1 cellular context compared by ENCODE assay signal in the genomic region with DNA sequence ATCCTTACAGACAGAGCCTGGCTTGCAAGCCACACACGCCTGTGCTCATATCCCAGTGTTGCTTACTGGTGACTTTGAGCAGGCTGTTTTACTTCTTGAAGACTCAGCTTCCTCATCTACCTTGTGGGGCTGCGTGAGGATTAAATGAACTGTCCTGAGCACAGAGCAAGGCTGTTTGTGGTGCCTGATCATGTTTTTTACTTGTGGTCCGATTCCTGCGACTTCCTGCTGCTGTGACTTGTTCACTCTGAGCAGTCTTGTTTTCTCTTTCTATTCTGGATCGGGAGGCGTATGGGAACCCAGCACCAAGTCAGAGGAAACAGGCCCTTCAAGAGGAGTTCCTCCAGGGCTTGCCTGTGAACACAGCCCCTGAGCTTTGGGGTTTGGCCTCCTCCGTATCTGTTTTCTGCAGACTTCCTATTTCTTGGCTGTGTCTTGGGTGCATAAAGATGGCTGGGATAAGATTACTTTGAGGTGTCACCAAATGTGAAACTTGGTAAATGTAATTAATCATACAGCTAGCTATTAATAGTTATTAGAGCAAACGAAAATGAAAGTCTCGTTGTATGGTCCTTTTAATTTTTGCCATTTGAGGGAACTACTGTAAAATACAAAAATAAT.
TF ChIP-seq lines count a peak whose summit lies in the region.

No MANE protein-coding gene starts in this region.

TF ChIP-seq in GM23338, 12 proteins besides CTCF, POLR2A, EP300 and RAD21 (continued from another document):
- no peak for TF ChIP-seq STAT1 (IDR thresholded peaks at IDR 0.05; ENCODE audit: unreplicated experiment)
- TF ChIP-seq, protein P1, sequence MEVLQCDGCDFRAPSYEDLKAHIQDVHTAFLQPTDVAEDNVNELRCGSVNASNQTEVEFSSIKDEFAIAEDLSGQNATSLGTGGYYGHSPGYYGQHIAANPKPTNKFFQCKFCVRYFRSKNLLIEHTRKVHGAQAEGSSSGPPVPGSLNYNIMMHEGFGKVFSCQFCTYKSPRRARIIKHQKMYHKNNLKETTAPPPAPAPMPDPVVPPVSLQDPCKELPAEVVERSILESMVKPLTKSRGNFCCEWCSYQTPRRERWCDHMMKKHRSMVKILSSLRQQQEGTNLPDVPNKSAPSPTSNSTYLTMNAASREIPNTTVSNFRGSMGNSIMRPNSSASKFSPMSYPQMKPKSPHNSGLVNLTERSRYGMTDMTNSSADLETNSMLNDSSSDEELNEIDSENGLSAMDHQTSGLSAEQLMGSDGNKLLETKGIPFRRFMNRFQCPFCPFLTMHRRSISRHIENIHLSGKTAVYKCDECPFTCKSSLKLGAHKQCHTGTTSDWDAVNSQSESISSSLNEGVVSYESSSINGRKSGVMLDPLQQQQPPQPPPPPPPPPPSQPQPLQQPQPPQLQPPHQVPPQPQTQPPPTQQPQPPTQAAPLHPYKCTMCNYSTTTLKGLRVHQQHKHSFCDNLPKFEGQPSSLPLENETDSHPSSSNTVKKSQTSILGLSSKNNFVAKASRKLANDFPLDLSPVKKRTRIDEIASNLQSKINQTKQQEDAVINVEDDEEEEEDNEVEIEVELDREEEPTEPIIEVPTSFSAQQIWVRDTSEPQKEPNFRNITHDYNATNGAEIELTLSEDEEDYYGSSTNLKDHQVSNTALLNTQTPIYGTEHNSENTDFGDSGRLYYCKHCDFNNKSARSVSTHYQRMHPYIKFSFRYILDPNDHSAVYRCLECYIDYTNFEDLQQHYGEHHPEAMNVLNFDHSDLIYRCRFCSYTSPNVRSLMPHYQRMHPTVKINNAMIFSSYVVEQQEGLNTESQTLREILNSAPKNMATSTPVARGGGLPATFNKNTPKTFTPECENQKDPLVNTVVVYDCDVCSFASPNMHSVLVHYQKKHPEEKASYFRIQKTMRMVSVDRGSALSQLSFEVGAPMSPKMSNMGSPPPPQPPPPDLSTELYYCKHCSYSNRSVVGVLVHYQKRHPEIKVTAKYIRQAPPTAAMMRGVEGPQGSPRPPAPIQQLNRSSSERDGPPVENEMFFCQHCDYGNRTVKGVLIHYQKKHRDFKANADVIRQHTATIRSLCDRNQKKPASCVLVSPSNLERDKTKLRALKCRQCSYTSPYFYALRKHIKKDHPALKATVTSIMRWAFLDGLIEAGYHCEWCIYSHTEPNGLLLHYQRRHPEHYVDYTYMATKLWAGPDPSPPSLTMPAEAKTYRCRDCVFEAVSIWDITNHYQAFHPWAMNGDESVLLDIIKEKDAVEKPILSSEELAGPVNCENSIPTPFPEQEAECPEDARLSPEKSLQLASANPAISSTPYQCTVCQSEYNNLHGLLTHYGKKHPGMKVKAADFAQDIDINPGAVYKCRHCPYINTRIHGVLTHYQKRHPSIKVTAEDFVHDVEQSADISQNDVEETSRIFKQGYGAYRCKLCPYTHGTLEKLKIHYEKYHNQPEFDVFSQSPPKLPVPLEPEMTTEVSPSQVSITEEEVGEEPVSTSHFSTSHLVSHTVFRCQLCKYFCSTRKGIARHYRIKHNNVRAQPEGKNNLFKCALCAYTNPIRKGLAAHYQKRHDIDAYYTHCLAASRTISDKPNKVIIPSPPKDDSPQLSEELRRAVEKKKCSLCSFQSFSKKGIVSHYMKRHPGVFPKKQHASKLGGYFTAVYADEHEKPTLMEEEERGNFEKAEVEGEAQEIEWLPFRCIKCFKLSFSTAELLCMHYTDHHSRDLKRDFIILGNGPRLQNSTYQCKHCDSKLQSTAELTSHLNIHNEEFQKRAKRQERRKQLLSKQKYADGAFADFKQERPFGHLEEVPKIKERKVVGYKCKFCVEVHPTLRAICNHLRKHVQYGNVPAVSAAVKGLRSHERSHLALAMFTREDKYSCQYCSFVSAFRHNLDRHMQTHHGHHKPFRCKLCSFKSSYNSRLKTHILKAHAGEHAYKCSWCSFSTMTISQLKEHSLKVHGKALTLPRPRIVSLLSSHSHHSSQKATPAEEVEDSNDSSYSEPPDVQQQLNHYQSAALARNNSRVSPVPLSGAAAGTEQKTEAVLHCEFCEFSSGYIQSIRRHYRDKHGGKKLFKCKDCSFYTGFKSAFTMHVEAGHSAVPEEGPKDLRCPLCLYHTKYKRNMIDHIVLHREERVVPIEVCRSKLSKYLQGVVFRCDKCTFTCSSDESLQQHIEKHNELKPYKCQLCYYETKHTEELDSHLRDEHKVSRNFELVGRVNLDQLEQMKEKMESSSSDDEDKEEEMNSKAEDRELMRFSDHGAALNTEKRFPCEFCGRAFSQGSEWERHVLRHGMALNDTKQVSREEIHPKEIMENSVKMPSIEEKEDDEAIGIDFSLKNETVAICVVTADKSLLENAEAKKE (CRISPR knock-in tag; IDR thresholded peaks at IDR 0.05): no peak
